In the genomic region with DNA sequence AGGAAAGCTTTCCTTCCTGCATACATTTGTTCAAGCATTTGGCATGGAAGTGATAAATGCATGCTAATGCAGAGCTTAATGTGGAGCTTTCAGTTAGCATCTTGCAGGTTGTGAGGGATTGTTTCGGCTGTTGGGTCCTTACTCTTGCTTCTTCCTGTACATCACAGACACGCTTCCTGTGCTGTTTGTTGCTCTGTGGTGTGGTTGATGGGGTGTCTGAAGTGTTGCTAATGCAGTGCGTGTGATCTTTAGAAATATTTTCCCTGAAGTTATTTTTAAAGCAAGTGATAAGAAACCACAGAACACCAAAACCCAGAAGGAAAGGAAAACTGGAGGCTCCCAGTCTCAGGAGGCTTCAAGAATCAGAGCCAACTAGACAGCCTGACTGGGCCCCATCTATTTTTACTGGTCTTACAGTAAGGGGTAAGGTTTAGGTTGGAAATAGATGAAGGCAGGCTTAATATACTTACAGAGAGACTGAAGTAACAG, we compare ENCODE assay signal across 1 cellular context.
TF ChIP-seq lines count a peak whose summit lies in the region.

No MANE protein-coding gene starts in this region.

TF ChIP-seq in GM23338, 12 proteins besides CTCF, POLR2A, EP300 and RAD21 (continued from another document):
- TF ChIP-seq REST (IDR thresholded peaks at IDR 0.05; ENCODE audit: unreplicated experiment) (no peak), JUNB (IDR thresholded peaks at IDR 0.05; ENCODE audit: unreplicated experiment) (no peak), ZNF331 (CRISPR knock-in tag; IDR thresholded peaks at IDR 0.05; ENCODE audit: low read depth) (no peak), POLR2AphosphoS5 (IDR thresholded peaks at IDR 0.05; ENCODE audit: low read depth) (no peak), ZNF114 (CRISPR knock-in tag; IDR thresholded peaks at IDR 0.05) (no peak), EZH2 (IDR thresholded peaks at IDR 0.05; ENCODE audit: low read depth, unreplicated experiment) (no peak), STAT1 (IDR thresholded peaks at IDR 0.05; ENCODE audit: unreplicated experiment) (no peak), CREB1 (CRISPR knock-in tag; IDR thresholded peaks at IDR 0.05; ENCODE audit: low read depth) (no peak), NANOG (IDR thresholded peaks at IDR 0.05; ENCODE audit: borderline replicate concordance) (no peak)
- TF ChIP-seq, protein P1, sequence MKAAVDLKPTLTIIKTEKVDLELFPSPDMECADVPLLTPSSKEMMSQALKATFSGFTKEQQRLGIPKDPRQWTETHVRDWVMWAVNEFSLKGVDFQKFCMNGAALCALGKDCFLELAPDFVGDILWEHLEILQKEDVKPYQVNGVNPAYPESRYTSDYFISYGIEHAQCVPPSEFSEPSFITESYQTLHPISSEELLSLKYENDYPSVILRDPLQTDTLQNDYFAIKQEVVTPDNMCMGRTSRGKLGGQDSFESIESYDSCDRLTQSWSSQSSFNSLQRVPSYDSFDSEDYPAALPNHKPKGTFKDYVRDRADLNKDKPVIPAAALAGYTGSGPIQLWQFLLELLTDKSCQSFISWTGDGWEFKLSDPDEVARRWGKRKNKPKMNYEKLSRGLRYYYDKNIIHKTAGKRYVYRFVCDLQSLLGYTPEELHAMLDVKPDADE (IDR thresholded peaks at IDR 0.05): no peak
